ENCODE assay signal across 21 cellular contexts in genomic region chr9:93292664-93293328, GRCh38.
"Had no signal": no experiment of that assay in that cellular context is flagged by ENCODE, and none has a peak within 500 bp of the region (broad histone marks: within the 10 kb centered on the region; RNA-seq: fewer than 3 reads in every experiment).

No MANE protein-coding gene starts in this region.

- H3K4me1 Mint-ChIP-seq: activated naive CD8-positive, alpha-beta T cell treated with anti-CD3 and anti-CD28 coated beads, Interleukin-2, amount 50 U/mL, for 24 hours had no signal

- H3K27ac Mint-ChIP-seq: activated naive CD8-positive, alpha-beta T cell treated with anti-CD3 and anti-CD28 coated beads, Interleukin-2, amount 50 U/mL, for 24 hours; endodermal cell; stimulated activated effector memory CD8-positive, alpha-beta T cell treated with anti-CD3 and anti-CD28 coated beads, Interleukin-12 subunit alpha, Interleukin-12 subunit beta, amount 100 ng/mL, for 72 hours; WTC11 had no signal

- H3K4me3 Mint-ChIP-seq: activated naive CD8-positive, alpha-beta T cell treated with anti-CD3 and anti-CD28 coated beads, Interleukin-2, amount 50 U/mL, for 24 hours; endodermal cell; naive thymus-derived CD4-positive, alpha-beta T cell; stimulated activated effector memory CD8-positive, alpha-beta T cell treated with anti-CD3 and anti-CD28 coated beads, Interleukin-12 subunit alpha, Interleukin-12 subunit beta, amount 100 ng/mL, for 72 hours; stimulated activated naive CD8-positive, alpha-beta T cell treated with anti-CD3 and anti-CD28 coated beads, Interleukin-15, amount 100 ng/mL, for 72 hours; WTC11 had no signal

- H3K9me3 ChIP-seq: gastroesophageal sphincter, lower lobe of right lung, neutrophil, right lobe of liver, tibial artery had no signal

- H3K4me3 ChIP-seq: gastroesophageal sphincter, lower lobe of right lung, right lobe of liver, skin epidermis, tibial artery had no signal

- H3K36me3 ChIP-seq: lower lobe of right lung, neutrophil, right lobe of liver, tibial artery had no signal

- H3K27me3 Mint-ChIP-seq: stimulated activated naive CD8-positive, alpha-beta T cell treated with anti-CD3 and anti-CD28 coated beads, Interleukin-15, amount 100 ng/mL, for 72 hours had no signal

- H3K36me3 Mint-ChIP-seq: naive thymus-derived CD4-positive, alpha-beta T cell; stimulated activated effector memory CD8-positive, alpha-beta T cell treated with anti-CD3 and anti-CD28 coated beads, Interleukin-12 subunit alpha, Interleukin-12 subunit beta, amount 100 ng/mL, for 72 hours; WTC11 had no signal

- H3K4me1 ChIP-seq: lower lobe of right lung, right lobe of liver, tibial artery had no signal

- H3K9me3 Mint-ChIP-seq: activated naive CD8-positive, alpha-beta T cell treated with anti-CD3 and anti-CD28 coated beads, Interleukin-2, amount 50 U/mL, for 24 hours; endodermal cell; naive thymus-derived CD4-positive, alpha-beta T cell; stimulated activated effector memory CD8-positive, alpha-beta T cell treated with anti-CD3 and anti-CD28 coated beads, Interleukin-12 subunit alpha, Interleukin-12 subunit beta, amount 100 ng/mL, for 72 hours; stimulated activated naive CD8-positive, alpha-beta T cell treated with anti-CD3 and anti-CD28 coated beads, Interleukin-15, amount 100 ng/mL, for 72 hours; WTC11 had no signal

- ATAC-seq: activated naive CD8-positive, alpha-beta T cell treated with anti-CD3 and anti-CD28 coated beads, Interleukin-2, amount 50 U/mL, for 24 hours; gastroesophageal sphincter; lower lobe of right lung; naive thymus-derived CD4-positive, alpha-beta T cell; right lobe of liver; stimulated activated effector memory CD8-positive, alpha-beta T cell treated with anti-CD3 and anti-CD28 coated beads, Interleukin-12 subunit alpha, Interleukin-12 subunit beta, amount 100 ng/mL, for 72 hours; stimulated activated naive CD8-positive, alpha-beta T cell treated with anti-CD3 and anti-CD28 coated beads, Interleukin-15, amount 100 ng/mL, for 72 hours; WTC11 had no signal

- DNase-seq: activated CD8-positive, alpha-beta memory T cell treated with anti-CD3 and anti-CD28 coated beads, Interleukin-2, amount 50 U/mL, for 4 hours; activated naive CD4-positive, alpha-beta T cell treated with anti-CD3 and anti-CD28 coated beads, Interleukin-2, amount 50 U/mL, for 16 hours; activated naive CD8-positive, alpha-beta T cell treated with anti-CD3 and anti-CD28 coated beads, Interleukin-2, amount 50 U/mL, for 24 hours; activated T-cell treated with anti-CD3 and anti-CD28 coated beads, Interleukin-2, amount 50 U/mL, for 48 hours; cerebellar nuclear complex; cortex of kidney; endodermal cell; hypothalamus; lower lobe of right lung; naive thymus-derived CD4-positive, alpha-beta T cell; stimulated activated CD4-positive, alpha-beta T cell treated with anti-CD3 and anti-CD28 coated beads, Interleukin-2, amount 100 ng/mL, for 24 hours; stimulated activated naive CD8-positive, alpha-beta T cell treated with anti-CD3 and anti-CD28 coated beads, Interleukin-15, amount 100 ng/mL, for 72 hours; T-helper 1 cell; T-helper 9 cell; tibial artery had no signal

- H3K27me3 ChIP-seq: gastroesophageal sphincter, right lobe of liver had no signal

- H3K27ac ChIP-seq: gastroesophageal sphincter, lower lobe of right lung, neutrophil, right lobe of liver, skin epidermis, tibial artery had no signal
